In genomic region chr2:44906972-44907371, GRCh38 we compare ENCODE assay signal across 3 cellular contexts.
TF ChIP-seq lines count a peak whose summit lies in the region.

No MANE protein-coding gene starts in this region.

TF ChIP-seq in SK-N-SH treated with all-trans-retinoic acid at 6 μM for 48 hours, 23 proteins besides CTCF, POLR2A, EP300 and RAD21 (continues in another document):
- no peak for TF ChIP-seq CSRNP3 (CRISPR knock-in tag; IDR thresholded peaks at IDR 0.05)
- TF ChIP-seq PPARA (CRISPR knock-in tag; IDR thresholded peaks at IDR 0.05; ENCODE audit: borderline replicate concordance), result no peak
- no peak for TF ChIP-seq TOX (CRISPR knock-in tag; IDR thresholded peaks at IDR 0.05; ENCODE audit: borderline replicate concordance)
- no peak for TF ChIP-seq PATZ1 (CRISPR knock-in tag; IDR thresholded peaks at IDR 0.05; ENCODE audit: borderline replicate concordance)
- no peak for TF ChIP-seq ISL1 (CRISPR knock-in tag; IDR thresholded peaks at IDR 0.05)
- no peak for TF ChIP-seq ZNF8 (CRISPR knock-in tag; IDR thresholded peaks at IDR 0.05)
- no peak for TF ChIP-seq POU6F1 (CRISPR knock-in tag; IDR thresholded peaks at IDR 0.05; ENCODE audit: borderline replicate concordance, low read depth)
- no peak for TF ChIP-seq TCF4 (CRISPR knock-in tag; IDR thresholded peaks at IDR 0.05; ENCODE audit: borderline replicate concordance)
- TF ChIP-seq OSR1 (CRISPR knock-in tag; IDR thresholded peaks at IDR 0.05), result no peak

TF ChIP-seq in SK-N-SH, 30 proteins besides CTCF, POLR2A, EP300 and RAD21:
- TF ChIP-seq ELF1 (IDR thresholded peaks at IDR 0.05) (no peak), TEAD4 (IDR thresholded peaks at IDR 0.05; ENCODE audit: borderline replicate concordance, insufficient read depth) (no peak), JUND (IDR thresholded peaks at IDR 0.05) (no peak), PBX3 (IDR thresholded peaks at IDR 0.05) (no peak), RCOR1 (IDR thresholded peaks at IDR 0.05; ENCODE audit: low read length) (no peak), RFX5 (IDR thresholded peaks at IDR 0.05; ENCODE audit: low read length) (no peak), FOXJ3 (CRISPR knock-in tag; IDR thresholded peaks at IDR 0.05) (no peak), TAF1 (IDR thresholded peaks at IDR 0.05; ENCODE audit: borderline replicate concordance, low read depth, low read length) (no peak), GABPA (IDR thresholded peaks at IDR 0.05; ENCODE audit: low read depth) (no peak), USF2 (IDR thresholded peaks at IDR 0.05; ENCODE audit: borderline replicate concordance, low read depth, low read length) (no peak), IRF3 (IDR thresholded peaks at IDR 0.05; ENCODE audit: low read depth, low read length) (no peak), EZH2phosphoT487 (IDR thresholded peaks at IDR 0.05; ENCODE audit: borderline replicate concordance, low read depth) (no peak), SIN3A (IDR thresholded peaks at IDR 0.05; ENCODE audit: borderline replicate concordance, low read depth, low read length) (no peak), ZBTB33 (IDR thresholded peaks at IDR 0.05; ENCODE audit: borderline replicate concordance, low read depth) (no peak)

TF ChIP-seq in H1, 55 proteins besides CTCF, POLR2A, EP300 and RAD21:
- TF ChIP-seq SP2 (IDR thresholded peaks at IDR 0.05; ENCODE audit: low read length) (no peak), TBP (IDR thresholded peaks at IDR 0.05; ENCODE audit: low read depth, low read length) (no peak), SIN3A (conservative IDR thresholded peaks at IDR 0.05 in 1 of 2, IDR thresholded peaks at IDR 0.05 in 1 of 2; ENCODE audit: low read depth in 1 of 2, low read length in 2 of 2) (no peak), TEAD4 (IDR thresholded peaks at IDR 0.05; ENCODE audit: low read depth, low read length) (no peak), SP4 (IDR thresholded peaks at IDR 0.05; ENCODE audit: low read length) (no peak), CHD7 (IDR thresholded peaks at IDR 0.05; ENCODE audit: insufficient replicate concordance, low read length) (no peak), SIX5 (IDR thresholded peaks at IDR 0.05; ENCODE audit: low read depth, low read length) (no peak), SP1 (IDR thresholded peaks at IDR 0.05; ENCODE audit: low read depth, low read length) (no peak), POU5F1 (IDR thresholded peaks at IDR 0.05; ENCODE audit: low read depth, low read length) (no peak), ATF3 (IDR thresholded peaks at IDR 0.05; ENCODE audit: insufficient read depth, low read depth, low read length) (no peak)
